In the genomic region with DNA sequence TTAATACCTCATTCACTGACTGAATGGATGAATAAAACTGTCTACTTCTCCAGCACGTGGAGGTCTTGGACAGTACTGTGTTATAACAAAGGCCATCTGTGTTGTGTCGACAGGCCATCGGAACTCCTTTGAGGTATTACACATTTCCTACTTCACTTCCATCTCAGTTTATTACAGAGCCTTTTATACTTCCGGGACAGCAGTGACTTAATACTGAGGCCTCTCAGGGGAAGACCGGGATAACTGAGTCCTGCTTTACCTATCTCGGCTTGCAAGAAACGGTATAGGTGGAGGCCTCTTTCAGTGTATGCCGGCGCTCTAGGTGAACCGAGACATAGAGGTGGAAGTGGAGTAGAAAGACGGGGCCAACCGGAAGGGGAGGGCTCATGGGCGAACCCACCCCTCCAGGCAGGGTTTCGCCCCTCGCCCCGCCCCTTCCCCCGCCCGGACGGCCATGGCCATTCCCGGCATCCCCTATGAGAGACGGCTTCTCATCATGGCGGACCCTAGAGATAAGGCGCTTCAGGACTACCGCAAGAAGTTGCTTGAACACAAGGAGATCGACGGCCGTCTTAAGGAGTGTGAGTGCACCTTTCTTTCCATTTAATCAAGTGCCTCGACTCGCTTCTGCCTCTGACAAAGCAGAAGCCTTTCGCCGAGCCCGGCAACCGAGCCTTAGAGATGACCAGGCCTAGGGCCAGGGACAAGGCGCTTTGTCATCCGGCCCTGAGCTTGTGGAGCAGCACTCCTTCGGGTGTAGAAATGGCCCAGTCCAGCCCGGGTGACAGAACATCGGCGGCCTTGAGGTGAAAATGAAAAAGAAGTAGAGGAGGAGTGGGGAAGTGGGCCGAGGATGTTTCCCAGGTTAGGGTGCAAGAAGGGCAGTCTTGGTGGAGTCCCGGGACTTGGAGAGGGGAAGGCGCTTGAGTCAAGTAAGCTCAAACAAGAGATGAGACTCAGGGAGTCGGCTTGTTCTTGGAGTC, we compare ENCODE assay signal across 8 cellular contexts.
DNase-seq lines count a peak whose midpoint lies in the region; TF ChIP-seq lines count a peak whose summit lies in the region.

A gene (plus strand): TSS at position 477 of the 983 bp plus-strand sequence. CDS start 20 bp downstream, at position 497.

- TF ChIP-seq CTCF in GM20000 (IDR thresholded peaks at IDR 0.05; ENCODE audit: extremely low read depth, missing control alignments): no peak

- DNase-seq in COLO668 (lab: John Stamatoyannopoulos, UW; ENCODE audit: unreplicated experiment): peak; percentile 96
- peak; percentile 92 for DNase-seq in GM20000 (ENCODE audit: low spot score)
- peak; percentile 61 for DNase-seq in HS-5 (ENCODE audit: low read depth)
- DNase-seq in NK-92 (lab: John Stamatoyannopoulos, UW; ENCODE audit: unreplicated experiment): peak; percentile 52
- DNase-seq in activated CD8-positive, alpha-beta memory T cell treated with anti-CD3 and anti-CD28 coated beads for 1 hour (ENCODE audit: extremely low read depth in 1 of 2, low read depth in 1 of 2): peak; percentile 89 to 95
- peak; percentile 94 for DNase-seq in effector CD4-positive, alpha-beta T cell
- DNase-seq in medulla oblongata (ENCODE audit: extremely low spot score): peak; percentile 96
- peak; percentile 91 for DNase-seq in stimulated activated CD8-positive, alpha-beta memory T cell treated with anti-CD3 and anti-CD28 coated beads, Interleukin-12 subunit alpha, Interleukin-12 subunit beta, amount 100 ng/mL, for 1 hour (ENCODE audit: low read depth)

Comparison
In these comparisons a context has a peak if more than half of its experiments do, and no peak if none do; other contexts are left out.
1. Peak in every context shown above with its lines: DNase-seq.